Comparison of ENCODE assay signal across 1 cellular context in genomic region chr20:63115651-63116411, GRCh38.
TF ChIP-seq lines count a peak whose summit lies in the region.

No MANE protein-coding gene starts in this region.

TF ChIP-seq in HepG2, 621 proteins besides CTCF, POLR2A, EP300 and RAD21 (continued from another document):
- TF ChIP-seq ZNF264 (CRISPR knock-in tag; IDR thresholded peaks at IDR 0.05) (0 out of 2 replicates have a peak, but pooled peaks have one; percentile 3), GATA4 (IDR thresholded peaks at IDR 0.05; ENCODE audit: borderline replicate concordance, low read depth) (no peak), BRD4 (CRISPR knock-in tag; IDR thresholded peaks at IDR 0.05) (0 out of 2 replicates have a peak, but pooled peaks have one; percentile 41), TFAP4 (IDR thresholded peaks at IDR 0.05; ENCODE audit: borderline replicate concordance, low read depth) (no peak), ZSCAN12 (CRISPR knock-in tag; IDR thresholded peaks at IDR 0.05) (no peak), SATB2 (CRISPR knock-in tag; IDR thresholded peaks at IDR 0.05) (0 out of 2 replicates have a peak, but pooled peaks have one; percentile 16)
